Comparison of ENCODE assay signal across 18 cellular contexts in genomic region chr18:66553824-66554223, GRCh38. TPM values are rescaled to one million over a fixed set of nuclear protein-coding genes. Genes with fewer than 3 reads are reported as not detected.
DNase-seq lines count a peak whose midpoint lies in the region; ATAC-seq and TF ChIP-seq lines count a peak whose summit lies in the region.
"Had no signal": no experiment of that assay in that cellular context is flagged by ENCODE, and none has a peak within 500 bp of the region (broad histone marks: within the 10 kb centered on the region; RNA-seq: fewer than 3 reads in every experiment).

No MANE protein-coding gene starts in this region.

- in situ Hi-C loops in brain microvascular endothelial cell (cut with HindIII; ENCODE audit: low pct_ligation_motif_present, low sequenced_read_pairs): no loop called here

- H3K27ac Mint-ChIP-seq in MCF 10A (ENCODE audit: low read depth, unreplicated experiment): no peak overlapping the region
- H3K27ac Mint-ChIP-seq: CD8-positive, alpha-beta memory T cell; H9 had no signal

- H3K27me3 Mint-ChIP-seq in MCF 10A (ENCODE audit: insufficient read depth, unreplicated experiment): peaks cover 37% of the 10 kb centered on the region
- H3K27me3 Mint-ChIP-seq: CD8-positive, alpha-beta memory T cell had no signal

- no peaks in the 10 kb centered on the region for H3K36me3 Mint-ChIP-seq in MCF 10A (ENCODE audit: insufficient read depth, unreplicated experiment)
- H3K36me3 Mint-ChIP-seq: CD8-positive, alpha-beta memory T cell had no signal

- no peaks in the 10 kb centered on the region for H3K4me1 Mint-ChIP-seq in MCF 10A (ENCODE audit: insufficient read depth, unreplicated experiment)
- H3K4me1 Mint-ChIP-seq: CD8-positive, alpha-beta memory T cell had no signal

- H3K9me3 Mint-ChIP-seq in MCF 10A (ENCODE audit: unreplicated experiment): no peaks in the 10 kb centered on the region
- H3K9me3 Mint-ChIP-seq: H9 had no signal

- H3K4me3 Mint-ChIP-seq in MCF 10A (ENCODE audit: unreplicated experiment): no peak overlapping the region
- H3K4me3 Mint-ChIP-seq: CD8-positive, alpha-beta memory T cell; H9 had no signal

- no peak for TF ChIP-seq POLR2A in breast epithelium (IDR thresholded peaks at IDR 0.05)

- no peaks in the 10 kb centered on the region for H3K36me3 ChIP-seq in breast epithelium
- H3K36me3 ChIP-seq in brain microvascular endothelial cell (replicated peaks): no peaks in the 10 kb centered on the region
- H3K36me3 ChIP-seq: BLaER1 treated with 17β-estradiol and CSF1 and Interleukin-3, amounts not matched to agents 10 nM and 100 nM; Peyer's patch had no signal

- H3K4me3 ChIP-seq in breast epithelium (no peak overlapping the region), brain microvascular endothelial cell (ENCODE audit: low read depth, low read length) (no peak overlapping the region)
- H3K4me3 ChIP-seq: BLaER1 treated with 17β-estradiol and CSF1 and Interleukin-3, amounts not matched to agents 10 nM and 100 nM; Peyer's patch had no signal

- H3K27ac ChIP-seq in breast epithelium (no peak overlapping the region), brain microvascular endothelial cell (no peak overlapping the region)
- H3K27ac ChIP-seq: BLaER1 treated with 17β-estradiol and CSF1 and Interleukin-3, amounts not matched to agents 10 nM and 100 nM; Peyer's patch had no signal

- no peak for ATAC-seq in HG03565 (IDR thresholded peaks at IDR 0.05; ENCODE audit: unreplicated experiment)

- POLR2A ChIA-PET in MCF 10A (lab: Yijun Ruan, JAX): no interaction called here

- no peaks in the 10 kb centered on the region for H3K27me3 ChIP-seq in breast epithelium
- no peaks in the 10 kb centered on the region for H3K27me3 ChIP-seq in brain microvascular endothelial cell (replicated peaks)
- H3K27me3 ChIP-seq: BLaER1 treated with 17β-estradiol and CSF1 and Interleukin-3, amounts not matched to agents 10 nM and 100 nM; Peyer's patch had no signal

- DNase-seq in MCF 10A (ENCODE audit: unreplicated experiment) (peak; percentile 25), breast epithelium (ENCODE audit: low spot score in 2 of 2) (no peak), brain microvascular endothelial cell (peak; percentile 7), foreskin melanocyte (peak; percentile 45), nucleus accumbens (lab: John Stamatoyannopoulos, UW) (no peak), NCI-H1694 (lab: John Stamatoyannopoulos, UW) (no peak), cerebellum (ENCODE audit: low spot score) (no peak)
- DNase-seq: CD8-positive, alpha-beta memory T cell; DND-41; H9; KBM-7; NCI-H1436; NCI-H2081; NCI-H774; Peyer's patch; Right ventricle myocardium superior had no signal

- no peak for TF ChIP-seq CTCF in MCF 10A (IDR thresholded peaks at IDR 0.05; ENCODE audit: unreplicated experiment)
- TF ChIP-seq CTCF in breast epithelium (IDR thresholded peaks at IDR 0.05): no peak
- TF ChIP-seq CTCF in brain microvascular endothelial cell (IDR thresholded peaks at IDR 0.05; ENCODE audit: low read depth, low read length, missing control alignments): no peak

- no TSS peak for BruUV-seq in MCF 10A (replicated peaks; lab: Mats Ljungman, UMichigan)

- no peaks in the 10 kb centered on the region for H3K4me1 ChIP-seq in breast epithelium
- H3K4me1 ChIP-seq: Peyer's patch had no signal

- intact Hi-C loops in MCF 10A (cut with micrococcal nuclease) (no loop called here), breast epithelium (cut with DNase I; ENCODE audit: low total_unique reads) (no loop called here)

- no peaks in the 10 kb centered on the region for H3K9me3 ChIP-seq in breast epithelium
- H3K9me3 ChIP-seq: BLaER1 treated with 17β-estradiol and CSF1 and Interleukin-3, amounts not matched to agents 10 nM and 100 nM; Peyer's patch had no signal

- CTCF ChIA-PET in MCF 10A (lab: Yijun Ruan, JAX): no interaction called here

RNA-seq across cellular contexts. Expression of gene CDH19, which starts 50.1 kb away (rescaled TPM):
- total RNA-seq in MCF 10A (2022) (not detected in 2 replicates), breast epithelium (10 to 100 TPM in 1 of 3 donors, under 1 TPM in 2; 0.64 to 12.9 (median 0.98) TPM), cerebellum (0.09 TPM)
- total RNA-seq: CD8-positive, alpha-beta memory T cell; H9 had no signal

Comparison
In these comparisons a context has a peak if more than half of its experiments do, and no peak if none do; other contexts are left out.
1. DNase-seq: peak in MCF 10A (single experiment), brain microvascular endothelial cell (single experiment) and foreskin melanocyte (single experiment); none in breast epithelium (0 of 2), nucleus accumbens (0 of 56), NCI-H1694 (single experiment) and cerebellum (single experiment).